In the genomic region with DNA sequence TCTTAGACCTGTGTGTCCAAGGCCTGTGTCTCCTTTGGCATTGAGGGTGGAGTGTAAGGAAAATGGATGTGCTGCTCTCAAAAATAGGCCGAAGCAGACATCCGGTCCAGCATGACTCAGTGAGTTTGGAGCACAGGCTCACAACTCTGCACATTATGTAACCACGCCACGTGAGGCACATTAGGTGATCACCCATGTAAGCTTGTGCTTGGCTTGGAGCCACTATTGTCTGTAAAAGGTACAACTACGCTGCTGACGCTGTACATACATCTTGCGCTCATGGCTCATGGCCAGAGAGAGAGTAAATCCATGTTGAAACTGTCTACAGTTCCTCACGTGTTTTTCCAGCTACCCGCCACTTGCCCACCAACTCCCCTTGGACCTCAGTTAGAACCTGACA, we compare ENCODE assay signal across 24 cellular contexts.
"Had no signal": no experiment of that assay in that cellular context is flagged by ENCODE, and none has a peak within 500 bp of the region (broad histone marks: within the 10 kb centered on the region; RNA-seq: fewer than 3 reads in every experiment).

No MANE protein-coding gene starts in this region.

- H3K27ac Mint-ChIP-seq: activated CD8-positive, alpha-beta T cell treated with anti-CD3 and anti-CD28 coated beads, Interleukin-2, amount 10 ng/mL, durations not matched to agents 7 days and 5 days; activated naive CD4-positive, alpha-beta T cell treated with anti-CD3 and anti-CD28 coated beads, Interleukin-2, amount 50 U/mL, for 24 hours; activated T-cell treated with anti-CD3 and anti-CD28 coated beads, Interleukin-2, amount 50 U/mL, for 24 hours; activated T-helper 1 cell treated with anti-CD3 and anti-CD28 coated beads, Interleukin-12 subunit alpha, Interleukin-12 subunit beta, Interleukin-2, Interleukin-4 antibody, amounts not matched to agents 30 ng/mL and 10 ng/mL and 1 ng/mL, durations not matched to agents 14 hours and 24 hours and 36 hours; T-helper 2 cell treated with Interferon-gamma antibody and Interleukin-4, amounts not matched to agents 5 μg/mL and 100 μg/mL, for 36 hours; WTC11 had no signal

- H3K4me3 Mint-ChIP-seq: activated CD8-positive, alpha-beta T cell treated with anti-CD3 and anti-CD28 coated beads, Interleukin-2, amount 10 ng/mL, durations not matched to agents 7 days and 5 days; activated naive CD4-positive, alpha-beta T cell treated with anti-CD3 and anti-CD28 coated beads, Interleukin-2, amount 50 U/mL, for 24 hours; activated T-cell treated with anti-CD3 and anti-CD28 coated beads, Interleukin-2, amount 50 U/mL, for 24 hours; activated T-helper 1 cell treated with anti-CD3 and anti-CD28 coated beads, Interleukin-12 subunit alpha, Interleukin-12 subunit beta, Interleukin-2, Interleukin-4 antibody, amounts not matched to agents 30 ng/mL and 10 ng/mL and 1 ng/mL, durations not matched to agents 14 hours and 24 hours and 36 hours; T-helper 2 cell treated with Interferon-gamma antibody and Interleukin-4, amounts not matched to agents 5 μg/mL and 100 μg/mL, for 36 hours; WTC11 had no signal

- H3K27ac ChIP-seq: Peyer's patch, RWPE1, SJCRH30 had no signal

- ATAC-seq: activated CD8-positive, alpha-beta T cell treated with anti-CD3 and anti-CD28 coated beads, Interleukin-2, amount 10 ng/mL, durations not matched to agents 7 days and 5 days; K562; WTC11 had no signal

- H3K4me1 Mint-ChIP-seq: activated naive CD4-positive, alpha-beta T cell treated with anti-CD3 and anti-CD28 coated beads, Interleukin-2, amount 50 U/mL, for 24 hours had no signal

- H3K27me3 ChIP-seq: Peyer's patch, SJCRH30 had no signal

- H3K36me3 Mint-ChIP-seq: activated naive CD4-positive, alpha-beta T cell treated with anti-CD3 and anti-CD28 coated beads, Interleukin-2, amount 50 U/mL, for 24 hours had no signal

- H3K27me3 Mint-ChIP-seq: activated naive CD4-positive, alpha-beta T cell treated with anti-CD3 and anti-CD28 coated beads, Interleukin-2, amount 50 U/mL, for 24 hours; activated T-cell treated with anti-CD3 and anti-CD28 coated beads, Interleukin-2, amount 50 U/mL, for 24 hours had no signal

- DNase-seq: activated CD4-positive, alpha-beta T cell treated with anti-CD3 and anti-CD28 coated beads for 48 hours; activated CD4-positive, alpha-beta T cell treated with anti-CD3 and anti-CD28 coated beads, Interleukin-2, amount 50 U/mL, for 4 hours; activated CD4-positive, CD25-positive, alpha-beta regulatory T cell treated with anti-CD3 and anti-CD28 coated beads, Interleukin-2, amount 50 U/mL, for 72 hours; activated CD8-positive, alpha-beta T cell treated with anti-CD3 and anti-CD28 coated beads, Interleukin-2, amount 10 ng/mL, durations not matched to agents 7 days and 5 days; activated effector memory CD4-positive, alpha-beta T cell treated with Interleukin-2 at 50 U/mL for 16 hours; activated naive CD4-positive, alpha-beta T cell; activated T-cell treated with anti-CD3 and anti-CD28 coated beads, Interleukin-2, amount 50 U/mL, for 24 hours; Karpas-422; NCI-H146; NCI-H187 treated with DMSO at 0.1 percent for 48 hours; NCI-H2081 treated with DMSO at 0.1 percent for 48 hours; NCI-H446; NCI-H524; Peyer's patch; Right ventricle myocardium superior; SJCRH30; SK-N-SH; T-helper 1 cell had no signal

- H3K4me1 ChIP-seq: Peyer's patch had no signal

- H3K36me3 ChIP-seq: Peyer's patch, SJCRH30 had no signal

- H3K9me3 Mint-ChIP-seq: activated naive CD4-positive, alpha-beta T cell treated with anti-CD3 and anti-CD28 coated beads, Interleukin-2, amount 50 U/mL, for 24 hours had no signal

- FAIRE-seq: K562 had no signal

- H3K4me3 ChIP-seq: K562, Peyer's patch, SJCRH30 had no signal

- H3K9me3 ChIP-seq: SK-N-SH had no signal
